17 cellular contexts compared by ENCODE assay signal in the genomic region with DNA sequence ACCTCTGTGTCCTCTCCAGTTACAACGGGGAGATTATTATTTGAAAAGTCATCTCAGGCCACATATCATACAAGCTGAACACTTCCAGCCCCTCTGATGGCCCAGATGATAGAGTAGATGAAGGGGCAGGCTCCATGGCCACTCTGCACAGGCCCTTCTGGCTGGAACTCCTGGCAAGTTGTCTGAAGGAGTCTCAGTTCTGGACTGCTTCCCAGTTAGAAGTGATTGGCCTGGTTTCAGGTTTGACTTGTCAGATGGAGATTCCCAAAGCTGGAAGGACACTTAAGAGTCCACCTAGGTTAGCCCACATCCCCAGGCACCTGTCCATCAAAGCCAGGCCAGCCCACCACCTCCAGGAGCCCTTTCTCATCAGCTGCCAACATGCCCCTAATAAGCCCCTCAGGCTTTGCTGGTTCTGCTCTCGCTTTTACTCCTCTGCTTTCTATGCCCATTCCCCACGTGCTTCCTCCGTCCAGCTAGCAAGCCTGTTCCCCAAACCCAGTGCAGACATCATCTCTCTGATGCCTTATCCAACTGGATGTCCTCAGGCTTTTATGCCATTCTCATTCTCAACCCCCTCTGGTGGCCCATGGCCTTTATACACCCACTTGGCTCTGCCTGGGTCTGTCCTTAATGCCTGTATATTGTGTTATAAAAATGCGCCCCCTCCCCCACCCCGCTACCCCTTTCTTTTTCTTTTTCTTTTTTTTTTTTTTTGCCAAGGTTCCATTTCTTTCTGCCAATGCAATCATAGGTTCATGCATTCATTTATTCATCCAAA. TPM values are rescaled to one million over a fixed set of nuclear protein-coding genes. Genes with fewer than 3 reads are reported as not detected.
DNase-seq lines count a peak whose midpoint lies in the region; ATAC-seq and TF ChIP-seq lines count a peak whose summit lies in the region.
"Had no signal": no experiment of that assay in that cellular context is flagged by ENCODE, and none has a peak within 500 bp of the region (broad histone marks: within the 10 kb centered on the region; RNA-seq: fewer than 3 reads in every experiment).

No MANE protein-coding gene starts in this region.

- H3K27me3 Mint-ChIP-seq in activated naive CD4-positive, alpha-beta T cell treated with anti-CD3 and anti-CD28 coated beads for 36 hours (ENCODE audit: low read depth): peaks cover 4% of the 10 kb centered on the region
- H3K27me3 Mint-ChIP-seq in effector memory CD8-positive, alpha-beta T cell: peaks cover 48 to 49% of the 10 kb centered on the region in 2 donors

- H2AFZ ChIP-seq in DND-41 (ENCODE audit: low read depth, low read length): no peak overlapping the region
- no peak overlapping the region for H2AFZ ChIP-seq in HCT116 (ENCODE audit: low read depth, low read length, poor library complexity, severe bottlenecking)
- no peak overlapping the region for H2AFZ ChIP-seq in osteoblast (ENCODE audit: low read length)

- no peaks in the 10 kb centered on the region for H3K9me3 ChIP-seq in DND-41 (ENCODE audit: insufficient read depth, low read length, severe bottlenecking)
- no peaks in the 10 kb centered on the region for H3K9me3 ChIP-seq in HCT116 (ENCODE audit: control insufficient read depth in 1 of 2, insufficient read depth in 1 of 2, low read depth in 1 of 2, low read length in 2 of 2)
- no peaks in the 10 kb centered on the region for H3K9me3 ChIP-seq in osteoblast (ENCODE audit: low read depth, low read length)

- H3K27ac ChIP-seq in DND-41 (ENCODE audit: low read length): no peak overlapping the region
- no peak overlapping the region for H3K27ac ChIP-seq in HCT116 (ENCODE audit: low read depth, low read length)
- no peak overlapping the region for H3K27ac ChIP-seq in osteoblast (ENCODE audit: low read depth, low read length)

- CTCF ChIA-PET in HCT116 (lab: Charles Lee): no interaction called here
- CTCF ChIA-PET in activated naive CD4-positive, alpha-beta T cell treated with anti-CD3 and anti-CD28 coated beads for 36 hours (lab: Charles Lee): interaction anchor here (1.0 kb wide), 1 partner anchor 60 kb away, joined by 3 read pairs; no protein-coding TSS in a partner anchor

- H3K4me1 ChIP-seq in DND-41 (ENCODE audit: insufficient read depth, low read length) (no peaks in the 10 kb centered on the region), HCT116 (ENCODE audit: control insufficient read depth in 1 of 2, insufficient read depth in 2 of 2, low read length in 2 of 2) (no peaks in the 10 kb centered on the region), osteoblast (ENCODE audit: insufficient read depth, low read length) (peaks cover 6% of the 10 kb centered on the region)

- H3K4me1 Mint-ChIP-seq in activated naive CD4-positive, alpha-beta T cell treated with anti-CD3 and anti-CD28 coated beads for 36 hours (ENCODE audit: low read depth): no peaks in the 10 kb centered on the region
- H3K4me1 Mint-ChIP-seq in effector memory CD8-positive, alpha-beta T cell (ENCODE audit: low read depth in 2 of 2): no peaks in the 10 kb centered on the region
- H3K4me1 Mint-ChIP-seq: activated T-helper 17 cell treated with anti-CD3 and anti-CD28 coated beads, Interleukin-2, amount 50 U/mL, for 72 hours had no signal

- ATAC-seq in DND-41 (ENCODE audit: insufficient read depth, low read depth): no peak
- peak; percentile 30; the same call in 1 of the 2 replicates for ATAC-seq in HCT116
- ATAC-seq in effector memory CD8-positive, alpha-beta T cell (replicated peaks): no peak
- ATAC-seq in GM19035 (IDR thresholded peaks at IDR 0.05; ENCODE audit: unreplicated experiment): no peak
- ATAC-seq: activated T-helper 17 cell treated with anti-CD3 and anti-CD28 coated beads, Interleukin-2, amount 50 U/mL, for 72 hours; left lobe of liver had no signal

- POLR2A ChIA-PET in HCT116 (lab: Charles Lee): no interaction called here

- DNase-seq in DND-41 (no peak), HCT116 (ENCODE audit: low read depth, low spot score) (no peak), cerebellum (ENCODE audit: low spot score) (peak; percentile 19), medulla oblongata (ENCODE audit: extremely low spot score) (peak; percentile 25), osteoblast (ENCODE audit: insufficient read length, low spot score, missing footprints) (no peak)
- DNase-seq in activated naive CD4-positive, alpha-beta T cell treated with anti-CD3 and anti-CD28 coated beads for 36 hours: no peak
- DNase-seq in effector memory CD8-positive, alpha-beta T cell: no peak
- DNase-seq: activated CD4-positive, CD25-positive, alpha-beta regulatory T cell; caudate nucleus; effector CD8-positive, alpha-beta T cell; Kasumi-1; NCI-H146; SHP77; stimulated activated CD4-positive, alpha-beta T cell treated with anti-CD3 and anti-CD28 coated beads, Interleukin-2, amount 100 ng/mL, for 48 hours had no signal

- no peak for TF ChIP-seq POLR2A in HCT116 (IDR thresholded peaks at IDR 0.05; ENCODE audit: borderline replicate concordance, extremely low read depth, insufficient read depth, insufficient read length)

- BruUV-seq in HCT116 (replicated peaks; lab: Mats Ljungman, UMichigan): no TSS peak

- H3K36me3 Mint-ChIP-seq in activated naive CD4-positive, alpha-beta T cell treated with anti-CD3 and anti-CD28 coated beads for 36 hours (ENCODE audit: low read depth): no peaks in the 10 kb centered on the region
- H3K36me3 Mint-ChIP-seq in effector memory CD8-positive, alpha-beta T cell (ENCODE audit: insufficient read depth): no peaks in the 10 kb centered on the region

- no peak overlapping the region for H3K4me3 Mint-ChIP-seq in activated naive CD4-positive, alpha-beta T cell treated with anti-CD3 and anti-CD28 coated beads for 36 hours
- H3K4me3 Mint-ChIP-seq in effector memory CD8-positive, alpha-beta T cell: no peak overlapping the region
- H3K4me3 Mint-ChIP-seq: activated T-helper 17 cell treated with anti-CD3 and anti-CD28 coated beads, Interleukin-2, amount 50 U/mL, for 72 hours had no signal

- H3K36me3 ChIP-seq in DND-41 (ENCODE audit: insufficient read depth, low read length) (no peaks in the 10 kb centered on the region), HCT116 (ENCODE audit: control insufficient read depth in 1 of 2, insufficient read depth in 2 of 2, low read length in 2 of 2) (no peaks in the 10 kb centered on the region), osteoblast (ENCODE audit: insufficient read depth, low read length) (no peaks in the 10 kb centered on the region)

- H3K27ac Mint-ChIP-seq in activated naive CD4-positive, alpha-beta T cell treated with anti-CD3 and anti-CD28 coated beads for 36 hours: no peak overlapping the region
- no peak overlapping the region for H3K27ac Mint-ChIP-seq in effector memory CD8-positive, alpha-beta T cell
- H3K27ac Mint-ChIP-seq: activated T-helper 17 cell treated with anti-CD3 and anti-CD28 coated beads, Interleukin-2, amount 50 U/mL, for 72 hours had no signal

- H3K27me3 ChIP-seq in DND-41 (ENCODE audit: insufficient read depth, low read length, poor library complexity): peaks cover 13% of the 10 kb centered on the region
- H3K27me3 ChIP-seq in HCT116 (ENCODE audit: insufficient read depth, low read length): peaks cover 21% of the 10 kb centered on the region; the same call in 1 of the 2 replicates
- peaks cover 49% of the 10 kb centered on the region for H3K27me3 ChIP-seq in osteoblast (ENCODE audit: insufficient read depth, low read length)

- H3K4me3 ChIP-seq in DND-41 (ENCODE audit: low read depth in 1 of 2, low read length in 2 of 2): no peak overlapping the region
- H3K4me3 ChIP-seq in HCT116 (replicated peaks in 1 of 2; ENCODE audit: low read depth in 1 of 2, low read length in 2 of 2): no peak overlapping the region
- H3K4me3 ChIP-seq in osteoblast (ENCODE audit: insufficient read depth, low read length): no peak overlapping the region

- H3K9me3 Mint-ChIP-seq in activated naive CD4-positive, alpha-beta T cell treated with anti-CD3 and anti-CD28 coated beads for 36 hours: no peaks in the 10 kb centered on the region
- H3K9me3 Mint-ChIP-seq in effector memory CD8-positive, alpha-beta T cell: no peaks in the 10 kb centered on the region
- H3K9me3 Mint-ChIP-seq: activated T-helper 17 cell treated with anti-CD3 and anti-CD28 coated beads, Interleukin-2, amount 50 U/mL, for 72 hours had no signal

- no peaks in the 10 kb centered on the region for H4K20me1 ChIP-seq in DND-41 (ENCODE audit: insufficient read depth, low read length)
- no peaks in the 10 kb centered on the region for H4K20me1 ChIP-seq in HCT116 (ENCODE audit: insufficient read depth)
- no peaks in the 10 kb centered on the region for H4K20me1 ChIP-seq in osteoblast (ENCODE audit: insufficient read depth, low read length)

- RAD21 ChIA-PET in HCT116 (lab: Charles Lee; ENCODE audit: low non-redundant PET in 1 of 2, low total read pairs in 2 of 2, uncharacterized antibody in 2 of 2, unreplicated experiment in 2 of 2): no interaction called here

- intact Hi-C loops in HCT116 (cut with micrococcal nuclease): no loop called here
- intact Hi-C loops in activated naive CD4-positive, alpha-beta T cell treated with anti-CD3 and anti-CD28 coated beads for 36 hours (cut with micrococcal nuclease): no loop called here

- no peak for TF ChIP-seq RAD21 in HCT116 (IDR thresholded peaks at IDR 0.05; ENCODE audit: low read depth)

- H3K79me2 ChIP-seq in DND-41 (ENCODE audit: insufficient read depth, low read length): no peaks in the 10 kb centered on the region
- H3K79me2 ChIP-seq in HCT116 (ENCODE audit: insufficient read depth, low read length): no peaks in the 10 kb centered on the region
- no peaks in the 10 kb centered on the region for H3K79me2 ChIP-seq in osteoblast (ENCODE audit: insufficient read depth, low read length)

- H3K4me2 ChIP-seq in DND-41 (ENCODE audit: insufficient read depth, low read length): no peak overlapping the region
- no peak overlapping the region for H3K4me2 ChIP-seq in HCT116 (ENCODE audit: low read length)
- H3K4me2 ChIP-seq in osteoblast (ENCODE audit: insufficient read depth, low read length): no peak overlapping the region

- peak; percentile 11 for TF ChIP-seq CTCF in DND-41 (IDR thresholded peaks at IDR 0.05; ENCODE audit: borderline replicate concordance, extremely low read depth, low read length, poor library complexity, severe bottlenecking)
- peak in 2 of 3 experiments; percentile 15 to 24; a peak in 2 of 6 replicates for TF ChIP-seq CTCF in HCT116 (IDR thresholded peaks at IDR 0.05 in 2 of 3, conservative IDR thresholded peaks at IDR 0.05 in 1 of 3; ENCODE audit: borderline replicate concordance in 1 of 3, insufficient read depth in 1 of 3, low read depth in 2 of 3, low read length in 2 of 3)
- no peak for TF ChIP-seq CTCF in osteoblast (IDR thresholded peaks at IDR 0.05; ENCODE audit: extremely low read depth, low read depth, low read length)

- H3K9ac ChIP-seq in DND-41 (ENCODE audit: low read depth, low read length) (no peak overlapping the region), HCT116 (ENCODE audit: low read length) (no peak overlapping the region)

- H3K9me2 ChIP-seq in HCT116 (ENCODE audit: insufficient read depth): no peaks in the 10 kb centered on the region

TF ChIP-seq in HCT116, 20 proteins besides CTCF, POLR2A, EP300 and RAD21 (continues in another document):
- TF ChIP-seq CBX3 (IDR thresholded peaks at IDR 0.05; ENCODE audit: low read depth): no peak

RNA-seq across cellular contexts. Expression of a gene that starts 56.5 kb away (rescaled TPM):
- total RNA-seq in HCT116 (2021; ENCODE audit: unreplicated experiment) (116 TPM), cerebellum (74.1 TPM), osteoblast (35.5 and 43.3 TPM in 2 replicates)
- polyA plus RNA-seq in HCT116 (2012): 16.9 and 23.8 TPM in 2 replicates
- total RNA-seq in activated naive CD4-positive, alpha-beta T cell treated with anti-CD3 and anti-CD28 coated beads for 36 hours: 100 to 1,000 TPM; 122 to 150 TPM

Comparison
In these comparisons a context has a peak if more than half of its experiments do, and no peak if none do; other contexts are left out.
1. DNase-seq: peak in cerebellum (single experiment) and medulla oblongata (single experiment); none in DND-41 (single experiment), HCT116 (single experiment), activated naive CD4-positive, alpha-beta T cell treated with anti-CD3 and anti-CD28 coated beads for 36 hours (single experiment), effector memory CD8-positive, alpha-beta T cell (0 of 3) and osteoblast (single experiment).